In the genomic region with DNA sequence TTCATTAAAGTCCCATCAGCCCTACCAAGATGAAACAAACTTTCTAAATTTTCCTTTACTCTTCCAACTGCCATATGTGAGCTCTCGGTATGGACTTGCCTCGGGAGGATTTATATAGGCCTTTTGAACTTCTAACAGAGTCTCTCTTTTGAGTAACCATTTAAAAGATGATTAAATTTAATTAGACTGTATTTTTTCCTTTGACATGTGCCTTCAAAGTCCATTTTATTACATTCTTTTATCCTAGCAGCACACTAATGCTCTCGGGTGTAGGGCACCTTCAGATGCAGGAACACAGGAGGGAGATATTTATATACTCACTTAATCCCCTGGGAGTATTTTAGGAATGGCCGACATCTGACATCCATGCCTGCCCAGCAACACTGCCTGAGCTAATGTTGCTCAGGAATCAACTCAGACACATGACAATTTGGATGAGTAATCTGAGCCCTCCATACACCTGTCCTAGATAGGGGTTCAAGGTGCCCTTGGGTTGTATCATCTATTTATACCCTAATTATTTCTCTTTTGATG, we compare ENCODE assay signal across 1 cellular context.
TF ChIP-seq lines count a peak whose summit lies in the region.

No MANE protein-coding gene starts in this region.

TF ChIP-seq in GM23338, 12 proteins besides CTCF, POLR2A, EP300 and RAD21 (continued from another document):
- TF ChIP-seq, protein P1, sequence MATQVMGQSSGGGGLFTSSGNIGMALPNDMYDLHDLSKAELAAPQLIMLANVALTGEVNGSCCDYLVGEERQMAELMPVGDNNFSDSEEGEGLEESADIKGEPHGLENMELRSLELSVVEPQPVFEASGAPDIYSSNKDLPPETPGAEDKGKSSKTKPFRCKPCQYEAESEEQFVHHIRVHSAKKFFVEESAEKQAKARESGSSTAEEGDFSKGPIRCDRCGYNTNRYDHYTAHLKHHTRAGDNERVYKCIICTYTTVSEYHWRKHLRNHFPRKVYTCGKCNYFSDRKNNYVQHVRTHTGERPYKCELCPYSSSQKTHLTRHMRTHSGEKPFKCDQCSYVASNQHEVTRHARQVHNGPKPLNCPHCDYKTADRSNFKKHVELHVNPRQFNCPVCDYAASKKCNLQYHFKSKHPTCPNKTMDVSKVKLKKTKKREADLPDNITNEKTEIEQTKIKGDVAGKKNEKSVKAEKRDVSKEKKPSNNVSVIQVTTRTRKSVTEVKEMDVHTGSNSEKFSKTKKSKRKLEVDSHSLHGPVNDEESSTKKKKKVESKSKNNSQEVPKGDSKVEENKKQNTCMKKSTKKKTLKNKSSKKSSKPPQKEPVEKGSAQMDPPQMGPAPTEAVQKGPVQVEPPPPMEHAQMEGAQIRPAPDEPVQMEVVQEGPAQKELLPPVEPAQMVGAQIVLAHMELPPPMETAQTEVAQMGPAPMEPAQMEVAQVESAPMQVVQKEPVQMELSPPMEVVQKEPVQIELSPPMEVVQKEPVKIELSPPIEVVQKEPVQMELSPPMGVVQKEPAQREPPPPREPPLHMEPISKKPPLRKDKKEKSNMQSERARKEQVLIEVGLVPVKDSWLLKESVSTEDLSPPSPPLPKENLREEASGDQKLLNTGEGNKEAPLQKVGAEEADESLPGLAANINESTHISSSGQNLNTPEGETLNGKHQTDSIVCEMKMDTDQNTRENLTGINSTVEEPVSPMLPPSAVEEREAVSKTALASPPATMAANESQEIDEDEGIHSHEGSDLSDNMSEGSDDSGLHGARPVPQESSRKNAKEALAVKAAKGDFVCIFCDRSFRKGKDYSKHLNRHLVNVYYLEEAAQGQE (IDR thresholded peaks at IDR 0.05; ENCODE audit: unreplicated experiment), result no peak
TF ChIP-seq in GM23338: peak in this region for 0.
